11 cellular contexts compared by ENCODE assay signal in the genomic region with DNA sequence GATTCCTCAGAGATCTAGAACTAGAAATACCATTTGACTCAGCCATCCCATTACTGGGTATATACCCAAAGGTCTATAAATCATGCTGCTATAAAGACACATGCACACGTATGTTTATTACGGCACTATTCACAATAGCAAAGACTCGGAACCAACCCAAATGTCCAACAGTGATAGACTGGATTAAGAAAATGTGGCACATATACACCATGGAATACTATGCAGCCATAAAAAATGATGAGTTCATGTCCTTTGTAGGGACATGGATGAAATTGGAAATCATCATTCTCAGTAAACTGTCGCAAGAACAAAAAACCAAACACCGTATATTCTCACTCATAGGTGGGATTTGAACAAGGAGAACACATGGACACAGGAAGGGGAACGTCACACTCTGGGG. TPM values are rescaled to one million over a fixed set of nuclear protein-coding genes. Genes with fewer than 3 reads are reported as not detected.
A peak's percentile ranks its signal among the peaks of the same experiment; 100 is the strongest.
DNase-seq lines count a peak whose midpoint lies in the region; ATAC-seq and TF ChIP-seq lines count a peak whose summit lies in the region.
"Not testable (repeated sequence)": the region's sequence is repeated elsewhere in the genome, so short reads cannot be mapped to it uniquely, and the experiment has no call there.
"Had no signal": no experiment of that assay in that cellular context is flagged by ENCODE, and none has a peak within 500 bp of the region (broad histone marks: within the 10 kb centered on the region; RNA-seq: fewer than 3 reads in every experiment).

No MANE protein-coding gene starts in this region.

- peaks cover 84% of the 10 kb centered on the region for H3K4me1 Mint-ChIP-seq in CD4-positive, alpha-beta T cell (ENCODE audit: low read depth)
- peaks cover 51% of the 10 kb centered on the region for H3K4me1 Mint-ChIP-seq in activated CD4-positive, alpha-beta T cell treated with anti-CD3 and anti-CD28 coated beads, Interleukin-2, amount 10 ng/mL, durations not matched to agents 24 days and 14 days
- H3K4me1 Mint-ChIP-seq in activated naive CD4-positive, alpha-beta T cell treated with anti-CD3 and anti-CD28 coated beads for 36 hours (ENCODE audit: low read depth) = peaks cover 74% of the 10 kb centered on the region
- H3K4me1 Mint-ChIP-seq in activated naive CD8-positive, alpha-beta T cell treated with anti-CD3 and anti-CD28 coated beads, Interleukin-2, amount 10 ng/mL, durations not matched to agents 7 days and 5 days = peaks cover 51% of the 10 kb centered on the region
- H3K4me1 Mint-ChIP-seq in chondrocyte (ENCODE audit: low read depth) = peaks cover 26% of the 10 kb centered on the region
- H3K4me1 Mint-ChIP-seq in naive thymus-derived CD8-positive, alpha-beta T cell = peaks cover 37 to 86% (median 73%) of the 10 kb centered on the region in 4 donors

- intact Hi-C loops in CD4-positive, alpha-beta T cell (cut with DNase I, micrococcal nuclease) = loop anchor here in 1 of 2 experiments (10.0 kb wide), 1 partner anchor 276 kb away; the partner anchor contains the start of gene ANXA11
- intact Hi-C loops in activated CD4-positive, alpha-beta T cell treated with anti-CD3 and anti-CD28 coated beads, Interleukin-2, amount 10 ng/mL, durations not matched to agents 24 days and 14 days (cut with micrococcal nuclease); activated naive CD4-positive, alpha-beta T cell treated with anti-CD3 and anti-CD28 coated beads for 36 hours (cut with micrococcal nuclease): not testable (repeated sequence)

- not testable (repeated sequence) for H3K9me3 Mint-ChIP-seq in CD4-positive, alpha-beta T cell; activated CD4-positive, alpha-beta T cell treated with anti-CD3 and anti-CD28 coated beads, Interleukin-2, amount 10 ng/mL, durations not matched to agents 24 days and 14 days; activated naive CD8-positive, alpha-beta T cell treated with anti-CD3 and anti-CD28 coated beads, Interleukin-2, amount 10 ng/mL, durations not matched to agents 7 days and 5 days; naive thymus-derived CD8-positive, alpha-beta T cell
- H3K9me3 Mint-ChIP-seq in activated naive CD4-positive, alpha-beta T cell treated with anti-CD3 and anti-CD28 coated beads for 36 hours = peaks cover 11% of the 10 kb centered on the region
- peaks cover 14% of the 10 kb centered on the region for H3K9me3 Mint-ChIP-seq in chondrocyte (ENCODE audit: low read depth)

- not testable (repeated sequence) for H3K27me3 ChIP-seq in CD4-positive, alpha-beta T cell (ENCODE audit: control insufficient read depth, insufficient read depth, low read length)

- H3K27ac ChIP-seq in CD4-positive, alpha-beta T cell (ENCODE audit: low read depth, low read length); HEK293 (ENCODE audit: extremely low read depth, low read depth, low read length): not testable (repeated sequence)

- H3K4me1 ChIP-seq in HEK293 (ENCODE audit: control insufficient read depth, insufficient read depth, low read length) = not testable (repeated sequence)

- H3K9me3 ChIP-seq in CD4-positive, alpha-beta T cell (ENCODE audit: control insufficient read depth, low read length); HEK293 (ENCODE audit: control insufficient read depth, insufficient read depth, low read depth, low read length): not testable (repeated sequence)

- H3K4me3 ChIP-seq in HEK293 (ENCODE audit: low read depth, low read length) = not testable (repeated sequence)

- peaks cover 78% of the 10 kb centered on the region for H3K36me3 Mint-ChIP-seq in CD4-positive, alpha-beta T cell (ENCODE audit: low read depth)
- H3K36me3 Mint-ChIP-seq in activated CD4-positive, alpha-beta T cell treated with anti-CD3 and anti-CD28 coated beads, Interleukin-2, amount 10 ng/mL, durations not matched to agents 24 days and 14 days (ENCODE audit: low read depth) = peaks cover 49% of the 10 kb centered on the region
- H3K36me3 Mint-ChIP-seq in activated naive CD4-positive, alpha-beta T cell treated with anti-CD3 and anti-CD28 coated beads for 36 hours (ENCODE audit: low read depth) = peaks cover 27% of the 10 kb centered on the region
- peaks cover 46% of the 10 kb centered on the region for H3K36me3 Mint-ChIP-seq in activated naive CD8-positive, alpha-beta T cell treated with anti-CD3 and anti-CD28 coated beads, Interleukin-2, amount 10 ng/mL, durations not matched to agents 7 days and 5 days
- H3K36me3 Mint-ChIP-seq in chondrocyte (ENCODE audit: low read depth) = peaks cover 12% of the 10 kb centered on the region
- H3K36me3 Mint-ChIP-seq in naive thymus-derived CD8-positive, alpha-beta T cell = peaks cover 14 to 71% (median 27%) of the 10 kb centered on the region in 3 donors

- H3K27me3 Mint-ChIP-seq in CD4-positive, alpha-beta T cell; activated CD4-positive, alpha-beta T cell treated with anti-CD3 and anti-CD28 coated beads, Interleukin-2, amount 10 ng/mL, durations not matched to agents 24 days and 14 days; activated naive CD4-positive, alpha-beta T cell treated with anti-CD3 and anti-CD28 coated beads for 36 hours (ENCODE audit: low read depth); activated naive CD8-positive, alpha-beta T cell treated with anti-CD3 and anti-CD28 coated beads, Interleukin-2, amount 10 ng/mL, durations not matched to agents 7 days and 5 days; chondrocyte (ENCODE audit: low read depth); naive thymus-derived CD8-positive, alpha-beta T cell: not testable (repeated sequence)

- H3K4me3 Mint-ChIP-seq in CD4-positive, alpha-beta T cell = peak overlapping the region; percentile 73
- H3K4me3 Mint-ChIP-seq in activated CD4-positive, alpha-beta T cell treated with anti-CD3 and anti-CD28 coated beads, Interleukin-2, amount 10 ng/mL, durations not matched to agents 24 days and 14 days; activated naive CD4-positive, alpha-beta T cell treated with anti-CD3 and anti-CD28 coated beads for 36 hours; activated naive CD8-positive, alpha-beta T cell treated with anti-CD3 and anti-CD28 coated beads, Interleukin-2, amount 10 ng/mL, durations not matched to agents 7 days and 5 days; chondrocyte (ENCODE audit: unreplicated experiment): not testable (repeated sequence)
- peak overlapping the region in 6 of 10 donors; percentile 26 to 61 (median 40) for H3K4me3 Mint-ChIP-seq in naive thymus-derived CD8-positive, alpha-beta T cell

- POLR2A ChIA-PET in CD4-positive, alpha-beta T cell (lab: Charles Lee) = interaction anchor here (1.0 kb wide), 1 partner anchor 10 kb away, joined by 3 read pairs; no protein-coding TSS in a partner anchor
- POLR2A ChIA-PET in HEK293 (lab: Yijun Ruan, JAX) = not testable (repeated sequence)
- POLR2A ChIA-PET in activated naive CD8-positive, alpha-beta T cell treated with anti-CD3 and anti-CD28 coated beads, Interleukin-2, amount 10 ng/mL, durations not matched to agents 7 days and 5 days (lab: Charles Lee) = interaction anchor here (0.6 kb wide), 1 partner anchor 15 kb away, joined by 3 read pairs; no protein-coding TSS in a partner anchor
- POLR2A ChIA-PET in naive thymus-derived CD8-positive, alpha-beta T cell (lab: Charles Lee) = interaction anchor here (13.9 kb wide), 1 partner anchor 15 kb away, joined by 643 read pairs; the partner anchor contains the start of gene TSPAN14

- not testable (repeated sequence) for H3K36me3 ChIP-seq in HEK293 (ENCODE audit: control insufficient read depth in 2 of 2, insufficient read depth in 1 of 2, low read length in 2 of 2)

- peak overlapping the region; percentile 78 for H3K27ac Mint-ChIP-seq in CD4-positive, alpha-beta T cell
- peak overlapping the region; percentile 48 for H3K27ac Mint-ChIP-seq in activated CD4-positive, alpha-beta T cell treated with anti-CD3 and anti-CD28 coated beads, Interleukin-2, amount 10 ng/mL, durations not matched to agents 24 days and 14 days
- H3K27ac Mint-ChIP-seq in activated naive CD4-positive, alpha-beta T cell treated with anti-CD3 and anti-CD28 coated beads for 36 hours = peak overlapping the region; percentile 63
- H3K27ac Mint-ChIP-seq in activated naive CD8-positive, alpha-beta T cell treated with anti-CD3 and anti-CD28 coated beads, Interleukin-2, amount 10 ng/mL, durations not matched to agents 7 days and 5 days = peak overlapping the region; percentile 43
- peak overlapping the region; percentile 49 for H3K27ac Mint-ChIP-seq in chondrocyte (ENCODE audit: unreplicated experiment)
- H3K27ac Mint-ChIP-seq in naive thymus-derived CD8-positive, alpha-beta T cell = peak overlapping the region in 8 of 10 donors; percentile 32 to 92 (median 67)

- CTCF ChIA-PET in CD4-positive, alpha-beta T cell (lab: Charles Lee) = interaction anchor here (2.0 kb wide), 1 partner anchor 25 kb away, joined by 12 read pairs; no protein-coding TSS in a partner anchor
- CTCF ChIA-PET in HEK293 (lab: Yijun Ruan, JAX); activated naive CD4-positive, alpha-beta T cell treated with anti-CD3 and anti-CD28 coated beads for 36 hours (lab: Charles Lee): not testable (repeated sequence)

- not testable (repeated sequence) for TF ChIP-seq CTCF in CD4-positive, alpha-beta T cell (IDR thresholded peaks at IDR 0.05); HEK293 (tag by site-specific recombination; IDR thresholded peaks at IDR 0.05); chondrocyte (IDR thresholded peaks at IDR 0.05)

- ATAC-seq in CD4-positive, alpha-beta T cell (ENCODE audit: poor library complexity); activated naive CD8-positive, alpha-beta T cell treated with anti-CD3 and anti-CD28 coated beads, Interleukin-2, amount 10 ng/mL, durations not matched to agents 7 days and 5 days (ENCODE audit: low read depth); naive thymus-derived CD8-positive, alpha-beta T cell: not testable (repeated sequence)

- not testable (repeated sequence) for DNase-seq in CD4-positive, alpha-beta T cell; activated CD4-positive, alpha-beta T cell treated with anti-CD3 and anti-CD28 coated beads, Interleukin-2, amount 10 ng/mL, durations not matched to agents 24 days and 14 days; activated naive CD4-positive, alpha-beta T cell treated with anti-CD3 and anti-CD28 coated beads for 36 hours; activated naive CD8-positive, alpha-beta T cell treated with anti-CD3 and anti-CD28 coated beads, Interleukin-2, amount 10 ng/mL, durations not matched to agents 7 days and 5 days; chondrocyte (ENCODE audit: low spot score); naive thymus-derived CD8-positive, alpha-beta T cell

RNA-seq across cellular contexts. Expression of gene TSPAN14, which starts 26.3 kb away (rescaled TPM):
- 100 to 1,000 TPM; 167 to 168 TPM for total RNA-seq in CD4-positive, alpha-beta T cell
- 57.8 and 61.7 TPM in 2 replicates for total RNA-seq in activated CD4-positive, alpha-beta T cell treated with anti-CD3 and anti-CD28 coated beads, Interleukin-2, amount 10 ng/mL, durations not matched to agents 24 days and 14 days
- total RNA-seq in activated naive CD4-positive, alpha-beta T cell treated with anti-CD3 and anti-CD28 coated beads for 36 hours = 10 to 100 TPM; 33.5 to 35.5 TPM
- total RNA-seq in activated naive CD8-positive, alpha-beta T cell treated with anti-CD3 and anti-CD28 coated beads, Interleukin-2, amount 10 ng/mL, durations not matched to agents 7 days and 5 days = 100 to 1,000 TPM in 1 of 2 experiments, 10 to 100 TPM in 1; 98.8 to 112 TPM
- total RNA-seq in chondrocyte = 23.0 to 57.4 TPM (median 53.8 TPM) in 3 replicates
- 100 to 1,000 TPM; 163 to 165 TPM for total RNA-seq in naive thymus-derived CD8-positive, alpha-beta T cell
- polyA plus RNA-seq in naive thymus-derived CD8-positive, alpha-beta T cell = 100 to 1,000 TPM; 152 to 293 (median 155) TPM

RNA-seq across cellular contexts. Expression of gene SH2D4B, which starts 57.3 kb away (rescaled TPM):
- under 1 TPM; 0.16 to 0.31 TPM for total RNA-seq in CD4-positive, alpha-beta T cell
- 0.19 and 0.23 TPM in 2 replicates for total RNA-seq in activated CD4-positive, alpha-beta T cell treated with anti-CD3 and anti-CD28 coated beads, Interleukin-2, amount 10 ng/mL, durations not matched to agents 24 days and 14 days
- under 1 TPM; 0.05 to 0.10 TPM for total RNA-seq in activated naive CD4-positive, alpha-beta T cell treated with anti-CD3 and anti-CD28 coated beads for 36 hours
- under 1 TPM; 0.14 to 0.22 TPM for total RNA-seq in activated naive CD8-positive, alpha-beta T cell treated with anti-CD3 and anti-CD28 coated beads, Interleukin-2, amount 10 ng/mL, durations not matched to agents 7 days and 5 days
- total RNA-seq in chondrocyte = 0.07 TPM in 1 of 3 replicates, not detected in the others
- total RNA-seq in naive thymus-derived CD8-positive, alpha-beta T cell = under 1 TPM; 0.11 to 0.36 TPM
- not detected for polyA plus RNA-seq in naive thymus-derived CD8-positive, alpha-beta T cell
- total RNA-seq: GM23248, H4, HT-29 had no signal
- polyA plus RNA-seq: CD8-positive, alpha-beta memory T cell; GM23248 had no signal
